Comparison of ENCODE assay signal across 1 cellular context in the genomic region with DNA sequence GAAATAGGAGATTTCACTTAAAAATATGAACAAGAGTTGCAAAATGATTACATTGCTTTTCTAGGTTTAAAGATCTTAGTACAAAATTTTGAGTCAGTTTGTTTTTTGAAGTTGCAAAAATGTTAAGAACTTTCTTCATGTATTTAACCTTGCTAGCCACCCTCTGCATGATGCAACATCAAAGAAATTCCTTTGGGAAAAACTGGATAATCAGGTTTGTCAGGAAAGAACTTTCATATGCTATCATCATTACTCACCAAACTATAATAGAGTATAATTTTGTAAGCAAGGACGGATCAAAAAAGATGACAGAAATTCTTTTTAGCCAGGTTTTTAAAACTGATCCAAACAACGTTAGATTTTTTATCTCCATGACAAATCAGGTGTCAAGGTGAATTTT.
TF ChIP-seq lines count a peak whose summit lies in the region.

No MANE protein-coding gene starts in this region.

TF ChIP-seq in HCT116, 20 proteins besides CTCF, POLR2A, EP300 and RAD21 (continued from another document):
- peak; percentile 35 for TF ChIP-seq TCF7L2 (IDR thresholded peaks at IDR 0.05; ENCODE audit: borderline replicate concordance, extremely low read depth, insufficient read depth, insufficient read length)
- no peak for TF ChIP-seq YY1 (IDR thresholded peaks at IDR 0.05; ENCODE audit: extremely low read depth, insufficient replicate concordance, low read depth, low read length)
- 0 out of 2 replicates have a peak, but pooled peaks have one; percentile 14 for TF ChIP-seq CBX3 (IDR thresholded peaks at IDR 0.05; ENCODE audit: low read depth)
- TF ChIP-seq FOSL1 (IDR thresholded peaks at IDR 0.05; ENCODE audit: low read depth), result peak; percentile 59
- no peak for TF ChIP-seq ELF1 (IDR thresholded peaks at IDR 0.05; ENCODE audit: borderline replicate concordance, low read depth)
- peak; percentile 19; the same call in 1 of the 2 replicates for TF ChIP-seq MAX (IDR thresholded peaks at IDR 0.05)
- TF ChIP-seq SRF (IDR thresholded peaks at IDR 0.05; ENCODE audit: low read depth), result no peak
- TF ChIP-seq, protein P1, sequence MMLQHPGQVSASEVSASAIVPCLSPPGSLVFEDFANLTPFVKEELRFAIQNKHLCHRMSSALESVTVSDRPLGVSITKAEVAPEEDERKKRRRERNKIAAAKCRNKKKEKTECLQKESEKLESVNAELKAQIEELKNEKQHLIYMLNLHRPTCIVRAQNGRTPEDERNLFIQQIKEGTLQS (IDR thresholded peaks at IDR 0.05), result peak; percentile 36; the same call in 1 of the 2 replicates
- TF ChIP-seq, protein P2, sequence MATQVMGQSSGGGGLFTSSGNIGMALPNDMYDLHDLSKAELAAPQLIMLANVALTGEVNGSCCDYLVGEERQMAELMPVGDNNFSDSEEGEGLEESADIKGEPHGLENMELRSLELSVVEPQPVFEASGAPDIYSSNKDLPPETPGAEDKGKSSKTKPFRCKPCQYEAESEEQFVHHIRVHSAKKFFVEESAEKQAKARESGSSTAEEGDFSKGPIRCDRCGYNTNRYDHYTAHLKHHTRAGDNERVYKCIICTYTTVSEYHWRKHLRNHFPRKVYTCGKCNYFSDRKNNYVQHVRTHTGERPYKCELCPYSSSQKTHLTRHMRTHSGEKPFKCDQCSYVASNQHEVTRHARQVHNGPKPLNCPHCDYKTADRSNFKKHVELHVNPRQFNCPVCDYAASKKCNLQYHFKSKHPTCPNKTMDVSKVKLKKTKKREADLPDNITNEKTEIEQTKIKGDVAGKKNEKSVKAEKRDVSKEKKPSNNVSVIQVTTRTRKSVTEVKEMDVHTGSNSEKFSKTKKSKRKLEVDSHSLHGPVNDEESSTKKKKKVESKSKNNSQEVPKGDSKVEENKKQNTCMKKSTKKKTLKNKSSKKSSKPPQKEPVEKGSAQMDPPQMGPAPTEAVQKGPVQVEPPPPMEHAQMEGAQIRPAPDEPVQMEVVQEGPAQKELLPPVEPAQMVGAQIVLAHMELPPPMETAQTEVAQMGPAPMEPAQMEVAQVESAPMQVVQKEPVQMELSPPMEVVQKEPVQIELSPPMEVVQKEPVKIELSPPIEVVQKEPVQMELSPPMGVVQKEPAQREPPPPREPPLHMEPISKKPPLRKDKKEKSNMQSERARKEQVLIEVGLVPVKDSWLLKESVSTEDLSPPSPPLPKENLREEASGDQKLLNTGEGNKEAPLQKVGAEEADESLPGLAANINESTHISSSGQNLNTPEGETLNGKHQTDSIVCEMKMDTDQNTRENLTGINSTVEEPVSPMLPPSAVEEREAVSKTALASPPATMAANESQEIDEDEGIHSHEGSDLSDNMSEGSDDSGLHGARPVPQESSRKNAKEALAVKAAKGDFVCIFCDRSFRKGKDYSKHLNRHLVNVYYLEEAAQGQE (IDR thresholded peaks at IDR 0.05; ENCODE audit: low read depth), result no peak
- TF ChIP-seq ZNF274 (IDR thresholded peaks at IDR 0.05; ENCODE audit: low read depth, low read length), result no peak
- no peak for TF ChIP-seq POLR2AphosphoS5 (IDR thresholded peaks at IDR 0.05; ENCODE audit: low read depth, low read length)
- no peak for TF ChIP-seq ZFX (IDR thresholded peaks at IDR 0.05)
- TF ChIP-seq EGR1 (IDR thresholded peaks at IDR 0.05; ENCODE audit: low read depth), result no peak
- TF ChIP-seq JUND (IDR thresholded peaks at IDR 0.05), result peak; percentile 62
- TF ChIP-seq SP1 (IDR thresholded peaks at IDR 0.05; ENCODE audit: low read depth), result peak; percentile 80
- no peak for TF ChIP-seq EZH2phosphoT487 (IDR thresholded peaks at IDR 0.05; ENCODE audit: borderline replicate concordance)
- TF ChIP-seq SIN3A (IDR thresholded peaks at IDR 0.05; ENCODE audit: low read depth), result no peak
- no peak for TF ChIP-seq EZH2 (IDR thresholded peaks at IDR 0.05)
- TF ChIP-seq, protein P3, sequence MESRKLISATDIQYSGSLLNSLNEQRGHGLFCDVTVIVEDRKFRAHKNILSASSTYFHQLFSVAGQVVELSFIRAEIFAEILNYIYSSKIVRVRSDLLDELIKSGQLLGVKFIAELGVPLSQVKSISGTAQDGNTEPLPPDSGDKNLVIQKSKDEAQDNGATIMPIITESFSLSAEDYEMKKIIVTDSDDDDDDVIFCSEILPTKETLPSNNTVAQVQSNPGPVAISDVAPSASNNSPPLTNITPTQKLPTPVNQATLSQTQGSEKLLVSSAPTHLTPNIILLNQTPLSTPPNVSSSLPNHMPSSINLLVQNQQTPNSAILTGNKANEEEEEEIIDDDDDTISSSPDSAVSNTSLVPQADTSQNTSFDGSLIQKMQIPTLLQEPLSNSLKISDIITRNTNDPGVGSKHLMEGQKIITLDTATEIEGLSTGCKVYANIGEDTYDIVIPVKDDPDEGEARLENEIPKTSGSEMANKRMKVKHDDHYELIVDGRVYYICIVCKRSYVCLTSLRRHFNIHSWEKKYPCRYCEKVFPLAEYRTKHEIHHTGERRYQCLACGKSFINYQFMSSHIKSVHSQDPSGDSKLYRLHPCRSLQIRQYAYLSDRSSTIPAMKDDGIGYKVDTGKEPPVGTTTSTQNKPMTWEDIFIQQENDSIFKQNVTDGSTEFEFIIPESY (IDR thresholded peaks at IDR 0.05; ENCODE audit: extremely low read depth, insufficient replicate concordance, low read length), result no peak
TF ChIP-seq in HCT116: peak in this region for 8.
